ENCODE assay signal across 9 cellular contexts in genomic region chr1:46622341-46622740, GRCh38. TPM values are rescaled to one million over a fixed set of nuclear protein-coding genes. Genes with fewer than 3 reads are reported as not detected.
DNase-seq lines count a peak whose midpoint lies in the region; ATAC-seq and TF ChIP-seq lines count a peak whose summit lies in the region.
"Had no signal": no experiment of that assay in that cellular context is flagged by ENCODE, and none has a peak within 500 bp of the region (broad histone marks: within the 10 kb centered on the region; RNA-seq: fewer than 3 reads in every experiment).

No MANE protein-coding gene starts in this region.

- peaks cover 14% of the 10 kb centered on the region for H3K4me1 Mint-ChIP-seq in CD14-positive monocyte
- peaks cover 2 to 20% (median 4%) of the 10 kb centered on the region in 4 donors for H3K4me1 Mint-ChIP-seq in naive thymus-derived CD8-positive, alpha-beta T cell

- H3K36me3 Mint-ChIP-seq in CD14-positive monocyte: no peaks in the 10 kb centered on the region
- H3K36me3 Mint-ChIP-seq in naive thymus-derived CD8-positive, alpha-beta T cell: no peaks in the 10 kb centered on the region

- TF ChIP-seq CTCF in CD14-positive monocyte (IDR thresholded peaks at IDR 0.05) (peak; percentile 42), WERI-Rb-1 (IDR thresholded peaks at IDR 0.05; ENCODE audit: low read depth, low read length) (peak; percentile 31; the same call in 1 of the 2 replicates)

- H3K4me3 ChIP-seq in WERI-Rb-1 (ENCODE audit: low read depth, low read length): no peak overlapping the region

- H3K27ac Mint-ChIP-seq in CD14-positive monocyte: no peak overlapping the region
- no peak overlapping the region for H3K27ac Mint-ChIP-seq in naive thymus-derived CD8-positive, alpha-beta T cell

- no peak overlapping the region for H3K4me3 Mint-ChIP-seq in CD14-positive monocyte
- no peak overlapping the region for H3K4me3 Mint-ChIP-seq in naive thymus-derived CD8-positive, alpha-beta T cell

- H3K9me3 ChIP-seq in WERI-Rb-1 (ENCODE audit: severe bottlenecking): no peaks in the 10 kb centered on the region

- peaks cover 0 to 3% (median 3%) of the 10 kb centered on the region in 3 donors for H3K27me3 Mint-ChIP-seq in CD14-positive monocyte (ENCODE audit: low read depth in 3 of 3)
- no peaks in the 10 kb centered on the region for H3K27me3 Mint-ChIP-seq in naive thymus-derived CD8-positive, alpha-beta T cell

- ATAC-seq in left colon: peak; percentile 77
- ATAC-seq in naive thymus-derived CD8-positive, alpha-beta T cell: no peak
- no peak for ATAC-seq in HG03439 (IDR thresholded peaks at IDR 0.05; ENCODE audit: unreplicated experiment)

- no peaks in the 10 kb centered on the region for H3K27me3 ChIP-seq in WERI-Rb-1 (ENCODE audit: insufficient read depth, low read depth, severe bottlenecking)

- no peaks in the 10 kb centered on the region for H3K9me3 Mint-ChIP-seq in CD14-positive monocyte
- no peaks in the 10 kb centered on the region for H3K9me3 Mint-ChIP-seq in naive thymus-derived CD8-positive, alpha-beta T cell

- intact Hi-C loops in CD14-positive monocyte (cut with micrococcal nuclease) (no loop called here), left colon (cut with DNase I, micrococcal nuclease) (loop anchor here in 1 of 2 donors (5.0 kb wide), 1 partner anchor 105 kb away; no protein-coding TSS in a partner anchor)

- POLR2A ChIA-PET in naive thymus-derived CD8-positive, alpha-beta T cell (lab: Charles Lee): no interaction called here

- H3K36me3 ChIP-seq in WERI-Rb-1: no peaks in the 10 kb centered on the region

- DNase-seq in CD14-positive monocyte (ENCODE audit: low spot score): no peak
- peak; percentile 65 for DNase-seq in HT-29 (ENCODE audit: low spot score)
- DNase-seq in WERI-Rb-1: no peak
- DNase-seq in left colon: peak in 1 of 2 donors; percentile 57
- DNase-seq in T-helper 9 cell: no peak
- DNase-seq in naive thymus-derived CD8-positive, alpha-beta T cell: no peak
- no peak for DNase-seq in activated T-cell treated with anti-CD3 and anti-CD28 coated beads, Interleukin-2, amount 50 U/mL, for 48 hours

- H3K27ac ChIP-seq in WERI-Rb-1: no peak overlapping the region

RNA-seq across cellular contexts. Expression of gene MOB3C, which starts 5.7 kb away (rescaled TPM):
- polyA plus RNA-seq in CD14-positive monocyte: 1 to 10 TPM; 5.3 to 6.1 TPM
- 10.3 and 12.3 TPM in 2 replicates for total RNA-seq in HT-29 (2014; rRNA removed; shearing (Covaris generic))
- total RNA-seq in left colon: 10 to 100 TPM; 15.6 to 18.1 TPM
- 10 to 100 TPM; 24.3 to 24.7 TPM for total RNA-seq in naive thymus-derived CD8-positive, alpha-beta T cell
- 10 to 100 TPM in 1 of 3 donors, 1 to 10 TPM in 2; 8.3 to 17.5 (median 8.4) TPM for polyA plus RNA-seq in naive thymus-derived CD8-positive, alpha-beta T cell

RNA-seq across cellular contexts. Expression of gene MKNK1, which starts 18.3 kb away (rescaled TPM):
- 10 to 100 TPM; 38.2 to 38.6 TPM for polyA plus RNA-seq in CD14-positive monocyte
- total RNA-seq in HT-29 (2014; rRNA removed; shearing (Covaris generic)): 13.5 and 16.1 TPM in 2 replicates
- 10 to 100 TPM; 46.2 to 52.4 TPM for total RNA-seq in left colon
- total RNA-seq in naive thymus-derived CD8-positive, alpha-beta T cell: 10 to 100 TPM; 51.4 to 56.3 TPM
- polyA plus RNA-seq in naive thymus-derived CD8-positive, alpha-beta T cell: 10 to 100 TPM; 17.6 to 19.7 (median 18.7) TPM

RNA-seq across cellular contexts. Expression of gene ATPAF1, which starts 45.8 kb away (rescaled TPM):
- 10 to 100 TPM; 33.4 to 45.4 TPM for polyA plus RNA-seq in CD14-positive monocyte
- total RNA-seq in HT-29 (2014; rRNA removed; shearing (Covaris generic)): 39.2 and 47.7 TPM in 2 replicates
- total RNA-seq in left colon: 10 to 100 TPM; 52.2 to 53.0 TPM
- total RNA-seq in naive thymus-derived CD8-positive, alpha-beta T cell: 10 to 100 TPM; 27.8 to 33.9 TPM
- polyA plus RNA-seq in naive thymus-derived CD8-positive, alpha-beta T cell: 10 to 100 TPM; 66.4 to 68.0 (median 66.7) TPM

RNA-seq across cellular contexts. Expression of gene TEX38, which starts 49.3 kb away (rescaled TPM):
- not detected for polyA plus RNA-seq in CD14-positive monocyte
- 0.20 TPM in 1 of 2 replicates, not detected in the other for total RNA-seq in HT-29 (2014; rRNA removed; shearing (Covaris generic))
- total RNA-seq in left colon: not detected
- total RNA-seq in naive thymus-derived CD8-positive, alpha-beta T cell: not detected
- not detected for polyA plus RNA-seq in naive thymus-derived CD8-positive, alpha-beta T cell
- total RNA-seq: pulmonary artery endothelial cell had no signal
